ENCODE assay signal across 17 cellular contexts in genomic region chr16:89586853-89587252, GRCh38. TPM values are rescaled to one million over a fixed set of nuclear protein-coding genes. Genes with fewer than 3 reads are reported as not detected.
DNase-seq lines count a peak whose midpoint lies in the region; ATAC-seq and TF ChIP-seq lines count a peak whose summit lies in the region.
"Had no signal": no experiment of that assay in that cellular context is flagged by ENCODE, and none has a peak within 500 bp of the region (broad histone marks: within the 10 kb centered on the region; RNA-seq: fewer than 3 reads in every experiment).

No MANE protein-coding gene starts in this region.

- peak; percentile 60 for DNase-seq in activated CD4-positive, alpha-beta T cell treated with anti-CD3 and anti-CD28 coated beads for 36 hours
- DNase-seq in activated CD4-positive, alpha-beta T cell treated with anti-CD3 and anti-CD28 coated beads, Interleukin-2, amount 50 U/mL, for 1 hour: no peak
- DNase-seq in HuH-7.5 (ENCODE audit: low spot score): peak; percentile 32
- DNase-seq in dermis microvascular lymphatic vessel endothelial cell (ENCODE audit: low read depth in 2 of 2): peak; percentile 71 to 74
- DNase-seq in osteoblast (ENCODE audit: insufficient read length, low spot score, missing footprints): peak; percentile 97
- no peak for DNase-seq in type B pancreatic cell (ENCODE audit: extremely low spot score, unreplicated experiment)
- DNase-seq in CD1c-positive myeloid dendritic cell (ENCODE audit: extremely low spot score): no peak
- DNase-seq: activated CD4-positive, alpha-beta T cell treated with anti-CD3 and anti-CD28 coated beads, Interleukin-2, amount 50 U/mL, for 48 hours; activated naive CD4-positive, alpha-beta T cell; heart right ventricle; left ventricle myocardium inferior; NCI-H1105; OCI-M1; small intestine had no signal

- no peaks in the 10 kb centered on the region for H3K27me3 ChIP-seq in osteoblast (ENCODE audit: insufficient read depth, low read length)
- H3K27me3 ChIP-seq: cardiac muscle cell, heart right ventricle, neural progenitor cell had no signal

- POLR2A ChIA-PET in activated CD4-positive, alpha-beta T cell treated with anti-CD3 and anti-CD28 coated beads for 36 hours (lab: Charles Lee): no interaction called here

- peaks cover 3% of the 10 kb centered on the region for H3K36me3 Mint-ChIP-seq in activated CD4-positive, alpha-beta T cell treated with anti-CD3 and anti-CD28 coated beads for 36 hours (ENCODE audit: low read depth)
- H3K36me3 Mint-ChIP-seq in type B pancreatic cell: no peaks in the 10 kb centered on the region
- H3K36me3 Mint-ChIP-seq: neural progenitor cell had no signal

- no peaks in the 10 kb centered on the region for H3K4me1 Mint-ChIP-seq in activated CD4-positive, alpha-beta T cell treated with anti-CD3 and anti-CD28 coated beads for 36 hours
- H3K4me1 Mint-ChIP-seq in type B pancreatic cell (ENCODE audit: unreplicated experiment): no peaks in the 10 kb centered on the region
- H3K4me1 Mint-ChIP-seq: neural progenitor cell had no signal

- no peak for TF ChIP-seq CTCF in osteoblast (IDR thresholded peaks at IDR 0.05; ENCODE audit: extremely low read depth, low read depth, low read length)
- TF ChIP-seq CTCF in type B pancreatic cell (conservative IDR thresholded peaks at IDR 0.05): no peak

- no peaks in the 10 kb centered on the region for H4K20me1 ChIP-seq in osteoblast (ENCODE audit: insufficient read depth, low read length)

- intact Hi-C loops in activated CD4-positive, alpha-beta T cell treated with anti-CD3 and anti-CD28 coated beads for 36 hours (cut with DNase I, micrococcal nuclease): loop anchor here in 1 of 2 experiments (1.0 to 2.0 kb wide), 2 partner anchors 340 to 394 kb away; no protein-coding TSS in a partner anchor

- H3K79me2 ChIP-seq in osteoblast (ENCODE audit: insufficient read depth, low read length): peaks cover 6% of the 10 kb centered on the region

- H3K4me2 ChIP-seq in osteoblast (ENCODE audit: insufficient read depth, low read length): no peak overlapping the region
- H3K4me2 ChIP-seq: neural progenitor cell had no signal

- H3K27ac ChIP-seq in osteoblast (ENCODE audit: low read depth, low read length): peak overlapping the region; percentile 63
- H3K27ac ChIP-seq: cardiac muscle cell, heart right ventricle, left ventricle myocardium inferior, neural progenitor cell had no signal

- peak; percentile 31 for ATAC-seq in activated CD4-positive, alpha-beta T cell treated with anti-CD3 and anti-CD28 coated beads for 36 hours
- no peak for ATAC-seq in HG02588 (IDR thresholded peaks at IDR 0.05; ENCODE audit: unreplicated experiment)

- H3K36me3 ChIP-seq in osteoblast (ENCODE audit: insufficient read depth, low read length): no peaks in the 10 kb centered on the region
- H3K36me3 ChIP-seq: cardiac muscle cell, heart right ventricle, left ventricle myocardium inferior, neural progenitor cell had no signal

- H3K4me3 Mint-ChIP-seq in activated CD4-positive, alpha-beta T cell treated with anti-CD3 and anti-CD28 coated beads for 36 hours: no peak overlapping the region
- H3K4me3 Mint-ChIP-seq in type B pancreatic cell: no peak overlapping the region
- H3K4me3 Mint-ChIP-seq: neural progenitor cell had no signal

- peak overlapping the region; percentile 22 for H2AFZ ChIP-seq in osteoblast (ENCODE audit: low read length)
- H2AFZ ChIP-seq: neural progenitor cell had no signal

- no peaks in the 10 kb centered on the region for H3K9me3 Mint-ChIP-seq in activated CD4-positive, alpha-beta T cell treated with anti-CD3 and anti-CD28 coated beads for 36 hours (ENCODE audit: low read depth)
- no peaks in the 10 kb centered on the region for H3K9me3 Mint-ChIP-seq in type B pancreatic cell
- H3K9me3 Mint-ChIP-seq: neural progenitor cell had no signal

- peaks cover 22% of the 10 kb centered on the region for H3K4me1 ChIP-seq in osteoblast (ENCODE audit: insufficient read depth, low read length)

- no peaks in the 10 kb centered on the region for H3K9me3 ChIP-seq in osteoblast (ENCODE audit: low read depth, low read length)
- H3K9me3 ChIP-seq: heart right ventricle, left ventricle myocardium inferior had no signal

- H3K27ac Mint-ChIP-seq in activated CD4-positive, alpha-beta T cell treated with anti-CD3 and anti-CD28 coated beads for 36 hours: no peak overlapping the region
- H3K27ac Mint-ChIP-seq in type B pancreatic cell: no peak overlapping the region
- H3K27ac Mint-ChIP-seq: neural progenitor cell had no signal

- no peak overlapping the region for H3K4me3 ChIP-seq in osteoblast (ENCODE audit: insufficient read depth, low read length)
- H3K4me3 ChIP-seq: cardiac muscle cell, heart right ventricle, left ventricle myocardium inferior, neural progenitor cell had no signal

- H3K27me3 Mint-ChIP-seq in activated CD4-positive, alpha-beta T cell treated with anti-CD3 and anti-CD28 coated beads for 36 hours: no peaks in the 10 kb centered on the region
- H3K27me3 Mint-ChIP-seq in type B pancreatic cell: no peaks in the 10 kb centered on the region

- CTCF ChIA-PET in activated CD4-positive, alpha-beta T cell treated with anti-CD3 and anti-CD28 coated beads for 36 hours (lab: Charles Lee): no interaction called here

RNA-seq across cellular contexts. Expression of gene CPNE7, which starts 11.3 kb away (rescaled TPM):
- total RNA-seq in activated CD4-positive, alpha-beta T cell treated with anti-CD3 and anti-CD28 coated beads for 36 hours: 10 to 100 TPM; 17.3 to 18.7 TPM
- total RNA-seq in dermis microvascular lymphatic vessel endothelial cell (0.25 and 2.4 TPM in 2 replicates), osteoblast (7.2 and 21.8 TPM in 2 replicates), type B pancreatic cell (ENCODE audit: low replicate concordance) (1.6 and 6.5 TPM in 2 replicates)
- total RNA-seq: left ventricle myocardium inferior had no signal

RNA-seq across cellular contexts. Expression of gene RPL13, which starts 26.4 kb away (rescaled TPM):
- total RNA-seq in activated CD4-positive, alpha-beta T cell treated with anti-CD3 and anti-CD28 coated beads for 36 hours: 1,000 to 10,000 TPM; 2,518 to 3,038 TPM
- total RNA-seq in dermis microvascular lymphatic vessel endothelial cell: 2,608 and 3,128 TPM in 2 replicates
- total RNA-seq in osteoblast: 2,112 and 2,440 TPM in 2 replicates
- total RNA-seq in type B pancreatic cell (ENCODE audit: low replicate concordance): 2,449 and 2,557 TPM in 2 replicates

RNA-seq across cellular contexts. Expression of gene DPEP1, which starts 26.6 kb away (rescaled TPM):
- total RNA-seq in activated CD4-positive, alpha-beta T cell treated with anti-CD3 and anti-CD28 coated beads for 36 hours: not detected
- 0.13 TPM in 2 replicates for total RNA-seq in dermis microvascular lymphatic vessel endothelial cell
- total RNA-seq in osteoblast: 0.29 and 0.36 TPM in 2 replicates
- total RNA-seq in type B pancreatic cell (ENCODE audit: low replicate concordance): 13.4 and 16.7 TPM in 2 replicates
- total RNA-seq: heart right ventricle, left ventricle myocardium inferior had no signal

Comparison
In these comparisons a context has a peak if more than half of its experiments do, and no peak if none do; other contexts are left out.
1. DNase-seq: peak in activated CD4-positive, alpha-beta T cell treated with anti-CD3 and anti-CD28 coated beads for 36 hours (single experiment), HuH-7.5 (single experiment), dermis microvascular lymphatic vessel endothelial cell (2 of 2) and osteoblast (single experiment); none in activated CD4-positive, alpha-beta T cell treated with anti-CD3 and anti-CD28 coated beads, Interleukin-2, amount 50 U/mL, for 1 hour (single experiment), type B pancreatic cell (single experiment) and CD1c-positive myeloid dendritic cell (single experiment).
2. RNA of gene DPEP1, which starts 26.6 kb away (total RNA-seq): 13.4 to 16.7 TPM in type B pancreatic cell; 0.29 to 0.36 TPM in osteoblast, 0.13 TPM in dermis microvascular lymphatic vessel endothelial cell and not detected in activated CD4-positive, alpha-beta T cell treated with anti-CD3 and anti-CD28 coated beads for 36 hours; every median in the first group is over 10 times any median in the second.